In the genomic region with DNA sequence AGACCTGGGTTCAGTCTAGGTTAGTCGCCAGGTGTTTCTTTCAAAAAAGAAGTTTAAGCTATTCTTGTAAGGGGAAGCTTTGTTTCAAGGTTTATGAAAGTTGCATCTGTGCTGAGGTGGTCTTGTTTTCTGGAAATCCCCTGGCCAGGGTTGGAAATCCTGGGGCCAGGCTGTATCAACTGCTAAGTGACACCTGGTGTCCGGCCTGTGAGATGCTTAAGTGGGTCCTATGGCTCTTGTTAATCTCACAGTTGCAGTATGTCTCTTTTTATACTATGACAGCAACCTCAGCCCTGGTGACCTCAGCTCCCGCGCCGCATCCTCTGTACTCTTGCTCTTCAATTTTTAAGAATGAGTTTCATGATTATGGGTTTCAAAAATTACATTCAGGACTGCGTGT, we compare ENCODE assay signal across 10 cellular contexts.
DNase-seq lines count a peak whose midpoint lies in the region; ATAC-seq, FAIRE-seq and TF ChIP-seq lines count a peak whose summit lies in the region.
"Had no signal": no experiment of that assay in that cellular context is flagged by ENCODE, and none has a peak within 500 bp of the region (broad histone marks: within the 10 kb centered on the region; RNA-seq: fewer than 3 reads in every experiment).

No MANE protein-coding gene starts in this region.

- H3K4me3 ChIP-seq in kidney (ENCODE audit: low read length in 2 of 2), result no peak overlapping the region
- H3K4me3 ChIP-seq: smooth muscle cell had no signal

- no peaks in the 10 kb centered on the region for H3K36me3 ChIP-seq in kidney (ENCODE audit: control insufficient read depth in 1 of 2, insufficient read depth in 2 of 2, low read length in 2 of 2)

- peaks cover 0 to 3% of the 10 kb centered on the region in 2 donors for H3K9me3 ChIP-seq in kidney (ENCODE audit: control insufficient read depth in 1 of 2, low read length in 2 of 2)

- H3K4me1 ChIP-seq in kidney (ENCODE audit: control insufficient read depth in 1 of 2, insufficient read depth in 1 of 2, low read depth in 1 of 2, low read length in 2 of 2), result no peaks in the 10 kb centered on the region

- TF ChIP-seq CTCF in kidney (IDR thresholded peaks at IDR 0.05; ENCODE audit: borderline replicate concordance, extremely low read depth, insufficient read depth), result no peak

- FAIRE-seq in kidney (lab: Jason Lieb, UNC), result no peak

- no peak overlapping the region for H3K9ac ChIP-seq in kidney (ENCODE audit: low read length in 2 of 2)

- H3K27ac ChIP-seq in kidney (ENCODE audit: low read depth in 2 of 2, low read length in 2 of 2), result no peak overlapping the region

- peak; percentile 22 for DNase-seq in kidney
- DNase-seq in NCI-H1694 (lab: John Stamatoyannopoulos, UW), result no peak
- no peak for DNase-seq in HT-29 (ENCODE audit: low spot score)
- no peak for DNase-seq in AG20443 (ENCODE audit: low spot score)
- DNase-seq in stimulated activated CD8-positive, alpha-beta memory T cell treated with anti-CD3 and anti-CD28 coated beads, Interleukin-4, amount 100 ng/mL, for 48 hours, result no peak

- intact Hi-C loops in kidney (cut with DNase I), result no loop called here

- ATAC-seq in GM18861 (IDR thresholded peaks at IDR 0.05; ENCODE audit: unreplicated experiment) (peak; percentile 52), GM21529 (IDR thresholded peaks at IDR 0.05; ENCODE audit: unreplicated experiment) (peak; percentile 78), HG03139 (IDR thresholded peaks at IDR 0.05; ENCODE audit: unreplicated experiment) (peak; percentile 80)
- ATAC-seq: SK-N-SH treated with all-trans-retinoic acid at 6 μM for 48 hours had no signal
